17 cellular contexts compared by ENCODE assay signal in genomic region chr5:126872558-126873349, GRCh38.
DNase-seq lines count a peak whose midpoint lies in the region; ATAC-seq and TF ChIP-seq lines count a peak whose summit lies in the region.
"Had no signal": no experiment of that assay in that cellular context is flagged by ENCODE, and none has a peak within 500 bp of the region (broad histone marks: within the 10 kb centered on the region; RNA-seq: fewer than 3 reads in every experiment).

No MANE protein-coding gene starts in this region.

- H3K36me3 ChIP-seq in BE2C: peaks cover 4% of the 10 kb centered on the region; the same call in 1 of the 2 replicates

- peaks cover 33% of the 10 kb centered on the region for H3K36me3 Mint-ChIP-seq in endothelial cell (ENCODE audit: low read depth, unreplicated experiment)
- peaks cover 2% of the 10 kb centered on the region for H3K36me3 Mint-ChIP-seq in neural crest cell (ENCODE audit: low read depth)

- TF ChIP-seq CTCF in endothelial cell (IDR thresholded peaks at IDR 0.05; ENCODE audit: unreplicated experiment): no peak
- no peak for TF ChIP-seq CTCF in neural crest cell (conservative IDR thresholded peaks at IDR 0.05)
- TF ChIP-seq CTCF in BE2C (IDR thresholded peaks at IDR 0.05; ENCODE audit: low read depth, low read length): no peak

- H3K27ac Mint-ChIP-seq in endothelial cell (ENCODE audit: unreplicated experiment): no peak overlapping the region
- peak overlapping the region; percentile 46 for H3K27ac Mint-ChIP-seq in neural crest cell (ENCODE audit: unreplicated experiment)

- DNase-seq in DMS 273 treated with DMSO at 0.1 percent for 48 hours (lab: John Stamatoyannopoulos, UW): peak; percentile 30
- peak; percentile 14 for DNase-seq in NCI-H1048 (lab: John Stamatoyannopoulos, UW)
- DNase-seq in endothelial cell (ENCODE audit: low spot score): no peak
- no peak for DNase-seq in neural crest cell (ENCODE audit: low read depth, low spot score)
- DNase-seq in BE2C: no peak
- DNase-seq in NCI-H1930 (lab: John Stamatoyannopoulos, UW): no peak
- no peak for DNase-seq in amygdala (lab: John Stamatoyannopoulos, UW)
- DNase-seq: EL; MV-4-11; NCI-H1417; NCI-H187 treated with DMSO at 0.1 percent for 48 hours; NCI-H446 treated with DMSO at 0.1 percent for 48 hours; NCI-H69; NK-92 treated with Interleukin-12 subunit alpha and Interleukin-12 subunit beta, amount 100 ng/mL, for 24 hours had no signal

- peaks cover 40% of the 10 kb centered on the region for H3K4me1 Mint-ChIP-seq in endothelial cell (ENCODE audit: unreplicated experiment)
- peaks cover 41% of the 10 kb centered on the region for H3K4me1 Mint-ChIP-seq in neural crest cell

- H3K4me3 Mint-ChIP-seq in endothelial cell (ENCODE audit: unreplicated experiment) (peak overlapping the region; percentile 1), neural crest cell (no peak overlapping the region)

- no peaks in the 10 kb centered on the region for H3K27me3 ChIP-seq in BE2C

- H3K27me3 Mint-ChIP-seq in endothelial cell (ENCODE audit: unreplicated experiment) (no peaks in the 10 kb centered on the region), neural crest cell (ENCODE audit: low read depth) (no peaks in the 10 kb centered on the region)

- no peaks in the 10 kb centered on the region; the same call in 1 of the 2 replicates for H3K4me1 ChIP-seq in BE2C

- H3K9me3 Mint-ChIP-seq in endothelial cell (ENCODE audit: unreplicated experiment): no peaks in the 10 kb centered on the region
- no peaks in the 10 kb centered on the region for H3K9me3 Mint-ChIP-seq in neural crest cell

- no peak for ATAC-seq in GM19351 (IDR thresholded peaks at IDR 0.05; ENCODE audit: unreplicated experiment)
- ATAC-seq: GM12878, Right ventricle myocardium inferior had no signal

- H3K4me3 ChIP-seq in BE2C (ENCODE audit: low read depth, low read length): no peak overlapping the region
- H3K4me3 ChIP-seq: GM12878 had no signal

- H3K9me3 ChIP-seq in BE2C: no peaks in the 10 kb centered on the region

Comparison
In these comparisons a context has a peak if more than half of its experiments do, and no peak if none do; other contexts are left out.
1. DNase-seq: peak in DMS 273 treated with DMSO at 0.1 percent for 48 hours (single experiment) and NCI-H1048 (single experiment); none in endothelial cell (single experiment), neural crest cell (single experiment), BE2C (single experiment), NCI-H1930 (0 of 2) and amygdala (0 of 56).